In the genomic region with DNA sequence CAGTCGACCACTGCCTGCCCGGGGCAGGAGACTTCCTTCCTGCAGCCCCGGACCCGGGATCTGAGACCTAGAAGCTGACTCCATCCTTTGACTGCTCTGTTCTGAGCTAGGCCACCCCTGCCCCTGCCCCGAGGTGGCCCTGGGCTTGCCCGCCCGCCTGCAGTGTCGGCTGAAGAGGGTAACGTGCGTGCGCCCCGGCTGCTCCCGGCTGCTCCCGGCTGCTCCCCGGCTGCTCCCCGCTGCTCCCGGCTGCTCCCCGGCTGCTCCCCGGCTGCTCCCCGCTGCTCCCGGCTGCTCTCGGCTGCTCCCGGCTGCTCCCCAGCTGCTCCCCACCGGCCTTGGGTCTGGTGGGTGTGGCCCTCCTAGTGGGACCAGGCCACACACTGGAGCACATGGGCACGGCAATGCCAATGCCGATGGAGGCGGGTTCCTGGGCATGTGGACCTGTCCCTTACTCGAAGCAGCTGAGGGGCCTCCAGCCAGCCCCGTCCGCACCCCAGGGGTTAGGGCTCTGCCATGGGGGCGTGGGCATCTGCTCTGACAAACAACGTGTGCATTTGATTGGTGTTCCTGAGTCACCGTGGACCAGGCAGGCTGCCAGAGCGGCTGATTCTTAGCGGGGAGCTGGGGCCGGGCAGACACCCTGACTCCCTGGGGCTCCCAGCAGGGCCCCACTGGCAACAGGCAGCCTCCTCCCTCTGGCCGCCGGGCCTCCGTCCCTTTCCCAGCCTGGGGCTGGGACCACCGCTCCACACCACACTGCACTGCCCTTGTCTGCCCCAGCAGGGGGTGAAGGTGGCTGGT, we compare ENCODE assay signal across 1 cellular context.
TF ChIP-seq lines count a peak whose summit lies in the region.

No MANE protein-coding gene starts in this region.

TF ChIP-seq in HepG2, 621 proteins besides CTCF, POLR2A, EP300 and RAD21 (continued from another document and continues in another):
- TF ChIP-seq, protein P1, sequence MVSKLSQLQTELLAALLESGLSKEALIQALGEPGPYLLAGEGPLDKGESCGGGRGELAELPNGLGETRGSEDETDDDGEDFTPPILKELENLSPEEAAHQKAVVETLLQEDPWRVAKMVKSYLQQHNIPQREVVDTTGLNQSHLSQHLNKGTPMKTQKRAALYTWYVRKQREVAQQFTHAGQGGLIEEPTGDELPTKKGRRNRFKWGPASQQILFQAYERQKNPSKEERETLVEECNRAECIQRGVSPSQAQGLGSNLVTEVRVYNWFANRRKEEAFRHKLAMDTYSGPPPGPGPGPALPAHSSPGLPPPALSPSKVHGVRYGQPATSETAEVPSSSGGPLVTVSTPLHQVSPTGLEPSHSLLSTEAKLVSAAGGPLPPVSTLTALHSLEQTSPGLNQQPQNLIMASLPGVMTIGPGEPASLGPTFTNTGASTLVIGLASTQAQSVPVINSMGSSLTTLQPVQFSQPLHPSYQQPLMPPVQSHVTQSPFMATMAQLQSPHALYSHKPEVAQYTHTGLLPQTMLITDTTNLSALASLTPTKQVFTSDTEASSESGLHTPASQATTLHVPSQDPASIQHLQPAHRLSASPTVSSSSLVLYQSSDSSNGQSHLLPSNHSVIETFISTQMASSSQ (IDR thresholded peaks at IDR 0.05; ENCODE audit: low read depth) = no peak
- TF ChIP-seq, protein P1 (CRISPR knock-in tag; IDR thresholded peaks at IDR 0.05; ENCODE audit: borderline replicate concordance) = no peak; the same call in none of the 2 replicates
- TF ChIP-seq ZNF703 (CRISPR knock-in tag; IDR thresholded peaks at IDR 0.05; ENCODE audit: borderline replicate concordance) (no peak; the same call in 1 of the 2 replicates), HHEX (CRISPR knock-in tag; IDR thresholded peaks at IDR 0.05) (no peak), ZNF549 (CRISPR knock-in tag; IDR thresholded peaks at IDR 0.05) (0 out of 2 replicates have a peak, but pooled peaks have one; percentile 17), GLI4 (CRISPR knock-in tag; IDR thresholded peaks at IDR 0.05; ENCODE audit: borderline replicate concordance) (peak; percentile 71; the same call in 1 of the 2 replicates), WIZ (CRISPR knock-in tag; IDR thresholded peaks at IDR 0.05) (0 out of 2 replicates have a peak, but pooled peaks have one; percentile 12), ZNF441 (CRISPR knock-in tag; IDR thresholded peaks at IDR 0.05; ENCODE audit: borderline replicate concordance) (no peak), AGO1 (IDR thresholded peaks at IDR 0.05; ENCODE audit: low read depth, low read length, poor library complexity, severe bottlenecking) (peak; percentile 61), HOXA9 (CRISPR knock-in tag; IDR thresholded peaks at IDR 0.05; ENCODE audit: borderline replicate concordance) (no peak), NFE2L2 (IDR thresholded peaks at IDR 0.05; ENCODE audit: low read length) (no peak), RARG (CRISPR knock-in tag; IDR thresholded peaks at IDR 0.05; ENCODE audit: low read depth) (no peak), KLF9 (CRISPR knock-in tag; IDR thresholded peaks at IDR 0.05; ENCODE audit: low read depth) (peak; percentile 94; the same call in 1 of the 2 replicates), PAX8 (CRISPR knock-in tag; IDR thresholded peaks at IDR 0.05; ENCODE audit: borderline replicate concordance) (no peak), RBFOX2 (IDR thresholded peaks at IDR 0.05; ENCODE audit: low read depth, low read length) (peak; percentile 74), ZBTB7B (CRISPR knock-in tag; IDR thresholded peaks at IDR 0.05) (peak; percentile 71), ZC3H4 (CRISPR knock-in tag; IDR thresholded peaks at IDR 0.05; ENCODE audit: borderline replicate concordance) (no peak; the same call in 1 of the 2 replicates), HMGA1 (CRISPR knock-in tag; conservative IDR thresholded peaks at IDR 0.05) (no peak), ZFP36L1 (CRISPR knock-in tag; IDR thresholded peaks at IDR 0.05) (no peak; the same call in 1 of the 2 replicates), REPIN1 (CRISPR knock-in tag; IDR thresholded peaks at IDR 0.05; ENCODE audit: borderline replicate concordance, low read depth) (peak; percentile 40), ZNF44 (CRISPR knock-in tag; IDR thresholded peaks at IDR 0.05) (no peak; the same call in 1 of the 2 replicates), ZNF572 (CRISPR knock-in tag; IDR thresholded peaks at IDR 0.05) (no peak), ZNF10 (CRISPR knock-in tag; IDR thresholded peaks at IDR 0.05; ENCODE audit: borderline replicate concordance, low read depth) (no peak), SSRP1 (CRISPR knock-in tag; IDR thresholded peaks at IDR 0.05) (peak; percentile 55; the same call in 1 of the 2 replicates), CHCHD3 (CRISPR knock-in tag; IDR thresholded peaks at IDR 0.05) (peak; percentile 94; the same call in 1 of the 2 replicates), HCFC1 (IDR thresholded peaks at IDR 0.05; ENCODE audit: low read depth, low read length) (no peak), MED1 (CRISPR knock-in tag; IDR thresholded peaks at IDR 0.05) (peak; percentile 43), GPN1 (CRISPR knock-in tag; IDR thresholded peaks at IDR 0.05; ENCODE audit: borderline replicate concordance) (no peak), ZNF121 (CRISPR knock-in tag; IDR thresholded peaks at IDR 0.05) (no peak)
- TF ChIP-seq, protein P2, sequence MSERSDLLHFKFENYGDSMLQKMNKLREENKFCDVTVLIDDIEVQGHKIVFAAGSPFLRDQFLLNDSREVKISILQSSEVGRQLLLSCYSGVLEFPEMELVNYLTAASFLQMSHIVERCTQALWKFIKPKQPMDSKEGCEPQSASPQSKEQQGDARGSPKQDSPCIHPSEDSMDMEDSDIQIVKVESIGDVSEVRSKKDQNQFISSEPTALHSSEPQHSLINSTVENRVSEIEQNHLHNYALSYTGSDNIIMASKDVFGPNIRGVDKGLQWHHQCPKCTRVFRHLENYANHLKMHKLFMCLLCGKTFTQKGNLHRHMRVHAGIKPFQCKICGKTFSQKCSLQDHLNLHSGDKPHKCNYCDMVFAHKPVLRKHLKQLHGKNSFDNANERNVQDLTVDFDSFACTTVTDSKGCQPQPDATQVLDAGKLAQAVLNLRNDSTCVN (CRISPR knock-in tag; IDR thresholded peaks at IDR 0.05; ENCODE audit: borderline replicate concordance) = peak; percentile 13; the same call in 1 of the 2 replicates
- TF ChIP-seq, protein P3, sequence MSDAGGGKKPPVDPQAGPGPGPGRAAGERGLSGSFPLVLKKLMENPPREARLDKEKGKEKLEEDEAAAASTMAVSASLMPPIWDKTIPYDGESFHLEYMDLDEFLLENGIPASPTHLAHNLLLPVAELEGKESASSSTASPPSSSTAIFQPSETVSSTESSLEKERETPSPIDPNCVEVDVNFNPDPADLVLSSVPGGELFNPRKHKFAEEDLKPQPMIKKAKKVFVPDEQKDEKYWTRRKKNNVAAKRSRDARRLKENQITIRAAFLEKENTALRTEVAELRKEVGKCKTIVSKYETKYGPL (CRISPR knock-in tag; IDR thresholded peaks at IDR 0.05) = no peak
- TF ChIP-seq, protein P4, sequence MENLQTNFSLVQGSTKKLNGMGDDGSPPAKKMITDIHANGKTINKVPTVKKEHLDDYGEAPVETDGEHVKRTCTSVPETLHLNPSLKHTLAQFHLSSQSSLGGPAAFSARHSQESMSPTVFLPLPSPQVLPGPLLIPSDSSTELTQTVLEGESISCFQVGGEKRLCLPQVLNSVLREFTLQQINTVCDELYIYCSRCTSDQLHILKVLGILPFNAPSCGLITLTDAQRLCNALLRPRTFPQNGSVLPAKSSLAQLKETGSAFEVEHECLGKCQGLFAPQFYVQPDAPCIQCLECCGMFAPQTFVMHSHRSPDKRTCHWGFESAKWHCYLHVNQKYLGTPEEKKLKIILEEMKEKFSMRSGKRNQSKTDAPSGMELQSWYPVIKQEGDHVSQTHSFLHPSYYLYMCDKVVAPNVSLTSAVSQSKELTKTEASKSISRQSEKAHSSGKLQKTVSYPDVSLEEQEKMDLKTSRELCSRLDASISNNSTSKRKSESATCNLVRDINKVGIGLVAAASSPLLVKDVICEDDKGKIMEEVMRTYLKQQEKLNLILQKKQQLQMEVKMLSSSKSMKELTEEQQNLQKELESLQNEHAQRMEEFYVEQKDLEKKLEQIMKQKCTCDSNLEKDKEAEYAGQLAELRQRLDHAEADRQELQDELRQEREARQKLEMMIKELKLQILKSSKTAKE (CRISPR knock-in tag; IDR thresholded peaks at IDR 0.05; ENCODE audit: borderline replicate concordance) = peak; percentile 31
- TF ChIP-seq, protein P5, sequence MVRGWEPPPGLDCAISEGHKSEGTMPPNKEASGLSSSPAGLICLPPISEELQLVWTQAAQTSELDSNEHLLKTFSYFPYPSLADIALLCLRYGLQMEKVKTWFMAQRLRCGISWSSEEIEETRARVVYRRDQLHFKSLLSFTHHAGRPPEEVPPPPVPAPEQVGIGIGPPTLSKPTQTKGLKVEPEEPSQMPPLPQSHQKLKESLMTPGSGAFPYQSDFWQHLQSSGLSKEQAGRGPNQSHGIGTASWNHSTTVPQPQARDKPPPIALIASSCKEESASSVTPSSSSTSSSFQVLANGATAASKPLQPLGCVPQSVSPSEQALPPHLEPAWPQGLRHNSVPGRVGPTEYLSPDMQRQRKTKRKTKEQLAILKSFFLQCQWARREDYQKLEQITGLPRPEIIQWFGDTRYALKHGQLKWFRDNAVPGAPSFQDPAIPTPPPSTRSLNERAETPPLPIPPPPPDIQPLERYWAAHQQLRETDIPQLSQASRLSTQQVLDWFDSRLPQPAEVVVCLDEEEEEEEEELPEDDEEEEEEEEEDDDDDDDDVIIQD (CRISPR knock-in tag; IDR thresholded peaks at IDR 0.05; ENCODE audit: low read depth) = no peak
- TF ChIP-seq, protein P6, sequence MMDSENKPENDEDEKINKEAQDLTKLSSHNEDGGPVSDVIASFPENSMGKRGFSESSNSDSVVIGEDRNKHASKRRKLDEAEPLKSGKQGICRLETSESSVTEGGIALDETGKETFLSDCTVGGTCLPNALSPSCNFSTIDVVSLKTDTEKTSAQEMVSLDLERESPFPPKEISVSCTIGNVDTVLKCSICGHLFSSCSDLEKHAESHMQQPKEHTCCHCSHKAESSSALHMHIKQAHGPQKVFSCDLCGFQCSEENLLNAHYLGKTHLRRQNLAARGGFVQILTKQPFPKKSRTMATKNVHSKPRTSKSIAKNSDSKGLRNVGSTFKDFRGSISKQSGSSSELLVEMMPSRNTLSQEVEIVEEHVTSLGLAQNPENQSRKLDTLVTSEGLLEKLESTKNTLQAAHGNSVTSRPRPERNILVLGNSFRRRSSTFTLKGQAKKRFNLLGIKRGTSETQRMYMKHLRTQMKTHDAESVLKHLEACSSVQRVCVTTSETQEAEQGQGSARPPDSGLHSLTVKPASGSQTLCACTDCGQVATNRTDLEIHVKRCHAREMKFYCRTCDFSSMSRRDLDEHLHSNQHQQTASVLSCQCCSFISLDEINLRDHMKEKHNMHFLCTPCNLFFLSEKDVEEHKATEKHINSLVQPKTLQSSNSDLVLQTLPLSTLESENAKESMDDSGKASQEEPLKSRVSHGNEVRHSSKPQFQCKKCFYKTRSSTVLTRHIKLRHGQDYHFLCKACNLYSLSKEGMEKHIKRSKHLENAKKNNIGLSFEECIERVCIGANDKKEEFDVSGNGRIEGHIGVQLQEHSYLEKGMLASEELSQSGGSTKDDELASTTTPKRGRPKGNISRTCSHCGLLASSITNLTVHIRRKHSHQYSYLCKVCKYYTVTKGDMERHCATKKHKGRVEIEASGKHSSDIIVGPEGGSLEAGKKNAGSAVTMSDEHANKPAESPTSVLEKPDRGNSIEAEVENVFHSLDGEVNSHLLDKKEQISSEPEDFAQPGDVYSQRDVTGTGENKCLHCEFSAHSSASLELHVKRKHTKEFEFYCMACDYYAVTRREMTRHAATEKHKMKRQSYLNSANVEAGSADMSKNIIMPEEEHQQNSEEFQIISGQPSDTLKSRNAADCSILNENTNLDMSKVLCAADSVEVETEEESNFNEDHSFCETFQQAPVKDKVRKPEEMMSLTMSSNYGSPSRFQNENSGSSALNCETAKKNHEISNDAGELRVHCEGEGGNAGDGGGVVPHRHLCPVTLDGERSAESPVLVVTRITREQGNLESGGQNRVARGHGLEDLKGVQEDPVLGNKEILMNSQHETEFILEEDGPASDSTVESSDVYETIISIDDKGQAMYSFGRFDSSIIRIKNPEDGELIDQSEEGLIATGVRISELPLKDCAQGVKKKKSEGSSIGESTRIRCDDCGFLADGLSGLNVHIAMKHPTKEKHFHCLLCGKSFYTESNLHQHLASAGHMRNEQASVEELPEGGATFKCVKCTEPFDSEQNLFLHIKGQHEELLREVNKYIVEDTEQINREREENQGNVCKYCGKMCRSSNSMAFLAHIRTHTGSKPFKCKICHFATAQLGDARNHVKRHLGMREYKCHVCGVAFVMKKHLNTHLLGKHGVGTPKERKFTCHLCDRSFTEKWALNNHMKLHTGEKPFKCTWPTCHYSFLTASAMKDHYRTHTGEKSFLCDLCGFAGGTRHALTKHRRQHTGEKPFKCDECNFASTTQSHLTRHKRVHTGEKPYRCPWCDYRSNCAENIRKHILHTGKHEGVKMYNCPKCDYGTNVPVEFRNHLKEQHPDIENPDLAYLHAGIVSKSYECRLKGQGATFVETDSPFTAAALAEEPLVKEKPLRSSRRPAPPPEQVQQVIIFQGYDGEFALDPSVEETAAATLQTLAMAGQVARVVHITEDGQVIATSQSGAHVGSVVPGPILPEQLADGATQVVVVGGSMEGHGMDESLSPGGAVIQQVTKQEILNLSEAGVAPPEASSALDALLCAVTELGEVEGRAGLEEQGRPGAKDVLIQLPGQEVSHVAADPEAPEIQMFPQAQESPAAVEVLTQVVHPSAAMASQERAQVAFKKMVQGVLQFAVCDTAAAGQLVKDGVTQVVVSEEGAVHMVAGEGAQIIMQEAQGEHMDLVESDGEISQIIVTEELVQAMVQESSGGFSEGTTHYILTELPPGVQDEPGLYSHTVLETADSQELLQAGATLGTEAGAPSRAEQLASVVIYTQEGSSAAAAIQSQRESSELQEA (CRISPR knock-in tag; IDR thresholded peaks at IDR 0.05; ENCODE audit: not compliant biosample characterization) = no peak
- TF ChIP-seq, protein P7, sequence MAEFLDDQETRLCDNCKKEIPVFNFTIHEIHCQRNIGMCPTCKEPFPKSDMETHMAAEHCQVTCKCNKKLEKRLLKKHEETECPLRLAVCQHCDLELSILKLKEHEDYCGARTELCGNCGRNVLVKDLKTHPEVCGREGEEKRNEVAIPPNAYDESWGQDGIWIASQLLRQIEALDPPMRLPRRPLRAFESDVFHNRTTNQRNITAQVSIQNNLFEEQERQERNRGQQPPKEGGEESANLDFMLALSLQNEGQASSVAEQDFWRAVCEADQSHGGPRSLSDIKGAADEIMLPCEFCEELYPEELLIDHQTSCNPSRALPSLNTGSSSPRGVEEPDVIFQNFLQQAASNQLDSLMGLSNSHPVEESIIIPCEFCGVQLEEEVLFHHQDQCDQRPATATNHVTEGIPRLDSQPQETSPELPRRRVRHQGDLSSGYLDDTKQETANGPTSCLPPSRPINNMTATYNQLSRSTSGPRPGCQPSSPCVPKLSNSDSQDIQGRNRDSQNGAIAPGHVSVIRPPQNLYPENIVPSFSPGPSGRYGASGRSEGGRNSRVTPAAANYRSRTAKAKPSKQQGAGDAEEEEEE (CRISPR knock-in tag; IDR thresholded peaks at IDR 0.05; ENCODE audit: borderline replicate concordance) = no peak
